Comparison of ENCODE assay signal across 8 cellular contexts in the genomic region with DNA sequence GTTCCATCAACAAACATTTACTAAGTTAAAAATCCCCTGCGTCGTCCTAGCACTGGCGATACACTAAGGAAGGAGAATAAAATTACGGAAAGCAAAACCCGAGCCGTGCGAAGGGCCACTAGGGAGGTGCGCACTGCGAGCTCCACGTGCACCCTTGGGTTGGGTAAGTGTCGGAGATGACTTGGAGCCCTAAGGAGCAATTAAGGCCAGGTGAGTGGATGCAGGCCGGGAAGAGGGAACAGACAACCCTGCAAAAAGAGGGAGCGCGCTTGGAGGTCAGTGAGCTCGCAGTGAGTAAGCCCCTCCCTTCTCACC. TPM values are rescaled to one million over a fixed set of nuclear protein-coding genes. Genes with fewer than 3 reads are reported as not detected.
DNase-seq lines count a peak whose midpoint lies in the region; ATAC-seq and TF ChIP-seq lines count a peak whose summit lies in the region.

No MANE protein-coding gene starts in this region.

- 0 out of 2 replicates have a peak, but pooled peaks cover 5% of the 10 kb centered on the region for H3K4me1 ChIP-seq in iPS-20b (ENCODE audit: insufficient read depth, low read length)
- H3K4me1 ChIP-seq in testis, result peaks cover 10% of the 10 kb centered on the region

- H3K27me3 ChIP-seq in iPS-20b (ENCODE audit: insufficient read depth, low read length) (no peaks in the 10 kb centered on the region), testis (no peaks in the 10 kb centered on the region)

- no peaks in the 10 kb centered on the region for H3K9me3 Mint-ChIP-seq in activated CD8-positive, alpha-beta T cell treated with anti-CD3 and anti-CD28 coated beads, Interleukin-2, amount 10 ng/mL, durations not matched to agents 7 days and 5 days (ENCODE audit: insufficient read depth)

- no peak for TF ChIP-seq POLR2A in testis (IDR thresholded peaks at IDR 0.05)

- H3K27me3 Mint-ChIP-seq in activated CD8-positive, alpha-beta T cell treated with anti-CD3 and anti-CD28 coated beads, Interleukin-2, amount 10 ng/mL, durations not matched to agents 7 days and 5 days (ENCODE audit: low read depth), result no peaks in the 10 kb centered on the region

- H3K9ac ChIP-seq in iPS-20b (ENCODE audit: low read depth, low read length), result peak overlapping the region; percentile 89

- DNase-seq in activated CD8-positive, alpha-beta T cell treated with anti-CD3 and anti-CD28 coated beads, Interleukin-2, amount 10 ng/mL, durations not matched to agents 7 days and 5 days, result no peak
- no peak for DNase-seq in testis
- no peak for DNase-seq in central memory CD4-positive, alpha-beta T cell
- no peak for DNase-seq in 8988T
- no peak for DNase-seq in SKM-1 (lab: John Stamatoyannopoulos, UW; ENCODE audit: unreplicated experiment)

- peak overlapping the region; percentile 93 for H3K4me3 Mint-ChIP-seq in activated CD8-positive, alpha-beta T cell treated with anti-CD3 and anti-CD28 coated beads, Interleukin-2, amount 10 ng/mL, durations not matched to agents 7 days and 5 days

- peak overlapping the region; percentile 78 for H3K4me3 ChIP-seq in GM08714 (ENCODE audit: low read length)
- H3K4me3 ChIP-seq in iPS-20b (ENCODE audit: low read length), result peak overlapping the region; percentile 95
- peak overlapping the region; percentile 89 to 99 for H3K4me3 ChIP-seq in testis

- WGBS in testis, 2 donors, result 1% methylated on average over 12 to 15 of the region's 15 CpGs

- H3K4me1 Mint-ChIP-seq in activated CD8-positive, alpha-beta T cell treated with anti-CD3 and anti-CD28 coated beads, Interleukin-2, amount 10 ng/mL, durations not matched to agents 7 days and 5 days (ENCODE audit: low read depth), result peaks cover 24% of the 10 kb centered on the region

- CTCF ChIA-PET in activated CD8-positive, alpha-beta T cell treated with anti-CD3 and anti-CD28 coated beads, Interleukin-2, amount 10 ng/mL, durations not matched to agents 7 days and 5 days (lab: Charles Lee), result no interaction called here

- POLR2A ChIA-PET in activated CD8-positive, alpha-beta T cell treated with anti-CD3 and anti-CD28 coated beads, Interleukin-2, amount 10 ng/mL, durations not matched to agents 7 days and 5 days (lab: Charles Lee), result interaction anchor here (1.4 kb wide), 1 partner anchor 14 kb away, joined by 8 read pairs; a partner anchor contains a TSS

- intact Hi-C loops in testis (cut with DNase I; ENCODE audit: low total_unique reads), result no loop called here

- H3K27ac ChIP-seq in iPS-20b (ENCODE audit: low read length), result peak overlapping the region; percentile 55
- H3K27ac ChIP-seq in testis, result peak overlapping the region in 1 of 2 donors; percentile 27

- H3K27ac Mint-ChIP-seq in activated CD8-positive, alpha-beta T cell treated with anti-CD3 and anti-CD28 coated beads, Interleukin-2, amount 10 ng/mL, durations not matched to agents 7 days and 5 days, result peak overlapping the region; percentile 97

- peak; percentile 10 for ATAC-seq in HG02759 (IDR thresholded peaks at IDR 0.05; ENCODE audit: unreplicated experiment)
- peak; percentile 15 for ATAC-seq in activated CD8-positive, alpha-beta T cell treated with anti-CD3 and anti-CD28 coated beads, Interleukin-2, amount 10 ng/mL, durations not matched to agents 7 days and 5 days

- TF ChIP-seq CTCF in testis (IDR thresholded peaks at IDR 0.05), result no peak

- H3K36me3 Mint-ChIP-seq in activated CD8-positive, alpha-beta T cell treated with anti-CD3 and anti-CD28 coated beads, Interleukin-2, amount 10 ng/mL, durations not matched to agents 7 days and 5 days (ENCODE audit: low read depth), result peaks cover 30% of the 10 kb centered on the region

- H3K36me3 ChIP-seq in iPS-20b (ENCODE audit: insufficient read depth, low read depth, low read length) (peaks cover 33% of the 10 kb centered on the region), testis (ENCODE audit: low read depth, missing control alignments) (no peaks in the 10 kb centered on the region)

- H3K9me3 ChIP-seq in iPS-20b (ENCODE audit: insufficient read depth, low read depth, low read length) (no peaks in the 10 kb centered on the region), testis (no peaks in the 10 kb centered on the region)

RNA-seq across cellular contexts. Expression of a gene that starts 0.7 kb away (rescaled TPM):
- total RNA-seq in activated CD8-positive, alpha-beta T cell treated with anti-CD3 and anti-CD28 coated beads, Interleukin-2, amount 10 ng/mL, durations not matched to agents 7 days and 5 days, result 10 to 100 TPM; 35.6 to 40.9 TPM
- 10 to 100 TPM; 24.8 to 24.9 TPM for total RNA-seq in testis
- 14.2 TPM for polyA plus RNA-seq in testis (ENCODE audit: insufficient read depth, low read depth, low replicate concordance)

RNA-seq across cellular contexts. Expression of a gene that starts 14.5 kb away (rescaled TPM):
- total RNA-seq in activated CD8-positive, alpha-beta T cell treated with anti-CD3 and anti-CD28 coated beads, Interleukin-2, amount 10 ng/mL, durations not matched to agents 7 days and 5 days, result 10 to 100 TPM; 27.7 to 28.1 TPM
- 10 to 100 TPM; 37.8 to 53.3 TPM for total RNA-seq in testis
- polyA plus RNA-seq in testis (ENCODE audit: insufficient read depth, low read depth, low replicate concordance), result 35.2 TPM

RNA-seq across cellular contexts. Expression of a gene that starts 46.8 kb away (rescaled TPM):
- total RNA-seq in activated CD8-positive, alpha-beta T cell treated with anti-CD3 and anti-CD28 coated beads, Interleukin-2, amount 10 ng/mL, durations not matched to agents 7 days and 5 days, result under 1 TPM in 1 of 2 experiments, not detected in 1; 0.13 TPM
- total RNA-seq in testis, result under 1 TPM; 0.25 to 0.47 TPM
- 0.24 TPM for polyA plus RNA-seq in testis (ENCODE audit: insufficient read depth, low read depth, low replicate concordance)
